In the genomic region with DNA sequence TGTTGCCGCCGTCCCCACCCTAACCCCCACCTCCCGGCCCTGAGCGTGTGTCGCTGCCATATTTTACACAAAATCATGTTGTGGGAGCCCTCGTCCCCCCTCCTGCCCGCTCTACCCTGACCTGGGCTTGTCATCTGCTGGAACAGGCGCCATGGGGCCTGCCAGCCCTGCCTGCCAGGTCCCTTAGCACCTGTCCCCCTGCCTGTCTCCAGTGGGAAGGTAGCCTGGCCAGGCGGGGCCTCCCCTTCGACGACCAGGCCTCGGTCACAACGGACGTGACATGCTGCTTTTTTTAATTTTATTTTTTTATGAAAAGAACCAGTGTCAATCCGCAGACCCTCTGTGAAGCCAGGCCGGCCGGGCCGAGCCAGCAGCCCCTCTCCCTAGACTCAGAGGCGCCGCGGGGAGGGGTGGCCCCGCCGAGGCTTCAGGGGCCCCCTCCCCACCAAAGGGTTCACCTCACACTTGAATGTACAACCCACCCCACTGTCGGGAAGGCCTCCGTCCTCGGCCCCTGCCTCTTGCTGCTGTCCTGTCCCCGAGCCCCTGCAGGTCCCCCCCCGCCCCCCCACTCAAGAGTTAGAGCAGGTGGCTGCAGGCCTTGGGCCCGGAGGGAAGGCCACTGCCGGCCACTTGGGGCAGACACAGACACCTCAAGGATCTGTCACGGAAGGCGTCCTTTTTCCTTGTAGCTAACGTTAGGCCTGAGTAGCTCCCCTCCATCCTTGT, we compare ENCODE assay signal across 21 cellular contexts. TPM values are rescaled to one million over a fixed set of nuclear protein-coding genes. Genes with fewer than 3 reads are reported as not detected.
A peak's percentile ranks its signal among the peaks of the same experiment; 100 is the strongest.
DNase-seq lines count a peak whose midpoint lies in the region; ATAC-seq and TF ChIP-seq lines count a peak whose summit lies in the region.
"Had no signal": no experiment of that assay in that cellular context is flagged by ENCODE, and none has a peak within 500 bp of the region (broad histone marks: within the 10 kb centered on the region; RNA-seq: fewer than 3 reads in every experiment).

No MANE protein-coding gene starts in this region.

- H3K36me3 Mint-ChIP-seq in Calu3 (ENCODE audit: insufficient read depth, unreplicated experiment): peaks cover 51% of the 10 kb centered on the region
- H3K36me3 Mint-ChIP-seq in mesothelial cell of epicardium: peaks cover 17% of the 10 kb centered on the region

- POLR2A ChIA-PET in PC-9 (lab: Charles Lee; ENCODE audit: unreplicated experiment): no interaction called here

- 0 out of 2 replicates have a peak, but pooled peaks cover 8% of the 10 kb centered on the region for H4K20me1 ChIP-seq in PC-9 (ENCODE audit: insufficient read depth)

- H3K4me2 ChIP-seq in PC-9: no peak overlapping the region

- H3K27ac Mint-ChIP-seq in Calu3 (ENCODE audit: unreplicated experiment) (peak overlapping the region; percentile 52), mesothelial cell of epicardium (peak overlapping the region; percentile 50)
- H3K27ac Mint-ChIP-seq: activated CD4-positive, alpha-beta memory T cell treated with anti-CD3 and anti-CD28 coated beads, Interleukin-2, amount 10 ng/mL, durations not matched to agents 7 days and 5 days had no signal

- peaks cover 4% of the 10 kb centered on the region; the same call in 1 of the 2 replicates for H3K36me3 ChIP-seq in PC-9 (ENCODE audit: low read depth)

- intact Hi-C loops in Calu3 (cut with micrococcal nuclease; ENCODE audit: unreplicated experiment): no loop called here
- intact Hi-C loops in PC-9 (cut with micrococcal nuclease; ENCODE audit: unreplicated experiment): no loop called here

- no peaks in the 10 kb centered on the region for H3K27me3 ChIP-seq in PC-9 (ENCODE audit: insufficient read depth, low read depth)
- H3K27me3 ChIP-seq: thyroid gland had no signal

- DNase-seq in Calu3: no peak
- peak in 1 of 2 experiments; percentile 30 for DNase-seq in PC-9
- no peak for DNase-seq in mesothelial cell of epicardium (ENCODE audit: low spot score in 2 of 2, unreplicated experiment in 2 of 2)
- no peak for DNase-seq in coronary artery (ENCODE audit: low spot score)
- DNase-seq in GF-D8 (lab: John Stamatoyannopoulos, UW): no peak
- DNase-seq: activated CD4-positive, alpha-beta memory T cell treated with anti-CD3 and anti-CD28 coated beads, Interleukin-2, amount 10 ng/mL, durations not matched to agents 7 days and 5 days; activated T-cell treated with anti-CD3 and anti-CD28 coated beads, Interleukin-2, amount 50 U/mL, for 48 hours; cerebellar nuclear complex; DMS 273 treated with DMSO at 0.1 percent for 48 hours; hypothalamus; midbrain; NCI-H1694; NCI-H2227 treated with DMSO at 0.1 percent for 48 hours; NK-92 treated with Interleukin-12 subunit alpha and Interleukin-12 subunit beta, amount 100 ng/mL, for 24 hours; SHP77; stimulated activated CD4-positive, alpha-beta T cell treated with anti-CD3 and anti-CD28 coated beads, Interleukin-4, amount 100 ng/mL, for 1 hour; stimulated activated CD8-positive, alpha-beta memory T cell treated with anti-CD3 and anti-CD28 coated beads, Interleukin-4, amount 100 ng/mL, for 48 hours; T-helper 1 cell; thyroid gland had no signal

- no peak overlapping the region for H3K27ac ChIP-seq in PC-9
- no peak overlapping the region for H3K27ac ChIP-seq in coronary artery
- H3K27ac ChIP-seq: thyroid gland, VCaP had no signal

- no peaks in the 10 kb centered on the region for H3K9me3 ChIP-seq in PC-9 (ENCODE audit: insufficient read depth, low read depth)
- H3K9me3 ChIP-seq: thyroid gland had no signal

- peaks cover 2% of the 10 kb centered on the region; the same call in 1 of the 2 replicates for H3K4me1 ChIP-seq in PC-9 (replicated peaks; ENCODE audit: insufficient read depth)

- H3K79me2 ChIP-seq in PC-9 (ENCODE audit: low read depth): peaks cover 8% of the 10 kb centered on the region; the same call in 1 of the 2 replicates

- no peaks in the 10 kb centered on the region for H3K4me1 Mint-ChIP-seq in Calu3 (ENCODE audit: low read depth, unreplicated experiment)
- peaks cover under 1% of the 10 kb centered on the region for H3K4me1 Mint-ChIP-seq in mesothelial cell of epicardium

- CTCF ChIA-PET in Calu3 (lab: Charles Lee) (no interaction called here), PC-9 (lab: Charles Lee) (no interaction called here)

- H2AFZ ChIP-seq in PC-9: no peak overlapping the region

- H3K4me3 Mint-ChIP-seq in Calu3 (ENCODE audit: low read depth, unreplicated experiment): no peak overlapping the region
- no peak overlapping the region for H3K4me3 Mint-ChIP-seq in mesothelial cell of epicardium
- H3K4me3 Mint-ChIP-seq: activated CD4-positive, alpha-beta memory T cell treated with anti-CD3 and anti-CD28 coated beads, Interleukin-2, amount 10 ng/mL, durations not matched to agents 7 days and 5 days had no signal

- BruUV-seq in Calu3 (replicated peaks; lab: Mats Ljungman, UMichigan): TSS peak; percentile 56
- TSS peak; percentile 23 for BruUV-seq in PC-9 (replicated peaks; lab: Mats Ljungman, UMichigan)

- no peaks in the 10 kb centered on the region for H3K9me2 ChIP-seq in PC-9 (ENCODE audit: insufficient read depth)

- TF ChIP-seq CTCF in Calu3 (IDR thresholded peaks at IDR 0.05; ENCODE audit: unreplicated experiment): no peak
- no peak for TF ChIP-seq CTCF in PC-9 (conservative IDR thresholded peaks at IDR 0.05)
- TF ChIP-seq CTCF in mesothelial cell of epicardium (IDR thresholded peaks at IDR 0.05; ENCODE audit: unreplicated experiment): no peak
- no peak for TF ChIP-seq CTCF in coronary artery (IDR thresholded peaks at IDR 0.05)

- H3K4me3 ChIP-seq in PC-9: no peak overlapping the region
- no peak overlapping the region for H3K4me3 ChIP-seq in coronary artery
- H3K4me3 ChIP-seq: thyroid gland had no signal

- H3K27me3 Mint-ChIP-seq in Calu3 (ENCODE audit: unreplicated experiment): no peaks in the 10 kb centered on the region
- no peaks in the 10 kb centered on the region for H3K27me3 Mint-ChIP-seq in mesothelial cell of epicardium (ENCODE audit: low read depth)
- H3K27me3 Mint-ChIP-seq: activated CD4-positive, alpha-beta memory T cell treated with anti-CD3 and anti-CD28 coated beads, Interleukin-2, amount 10 ng/mL, durations not matched to agents 7 days and 5 days had no signal

- H3F3A ChIP-seq in PC-9 (ENCODE audit: insufficient read depth, low read depth): peaks cover 45% of the 10 kb centered on the region

- H3K9me3 Mint-ChIP-seq in Calu3 (ENCODE audit: low read depth, unreplicated experiment): no peaks in the 10 kb centered on the region
- H3K9me3 Mint-ChIP-seq in mesothelial cell of epicardium: no peaks in the 10 kb centered on the region
- H3K9me3 Mint-ChIP-seq: activated CD4-positive, alpha-beta memory T cell treated with anti-CD3 and anti-CD28 coated beads, Interleukin-2, amount 10 ng/mL, durations not matched to agents 7 days and 5 days had no signal

- ATAC-seq in HG02981 (IDR thresholded peaks at IDR 0.05; ENCODE audit: unreplicated experiment): no peak

RNA-seq across cellular contexts. Expression of a gene that starts 6.4 kb away (rescaled TPM):
- total RNA-seq in Calu3 (2022): 37.8 and 46.0 TPM in 2 replicates
- total RNA-seq in PC-9 (2021): 60.2 and 79.8 TPM in 2 replicates
- total RNA-seq in mesothelial cell of epicardium: 62.8 to 66.2 TPM (median 64.4 TPM) in 3 replicates

RNA-seq across cellular contexts. Expression of a gene that starts 6.5 kb away (rescaled TPM):
- total RNA-seq in Calu3 (2022) (15.3 and 17.8 TPM in 2 replicates), PC-9 (2021) (22.4 and 26.2 TPM in 2 replicates), mesothelial cell of epicardium (25.5 to 31.5 TPM (median 26.8 TPM) in 3 replicates)

RNA-seq across cellular contexts. Expression of a gene that starts 38.8 kb away (rescaled TPM):
- total RNA-seq in Calu3 (2022) (104 and 116 TPM in 2 replicates), PC-9 (2021) (128 and 136 TPM in 2 replicates), mesothelial cell of epicardium (251 to 274 TPM (median 259 TPM) in 3 replicates)

RNA-seq across cellular contexts. Expression of a gene that starts 50.7 kb away (rescaled TPM):
- total RNA-seq in Calu3 (2022) (29.1 and 32.8 TPM in 2 replicates), PC-9 (2021) (56.0 and 63.7 TPM in 2 replicates), mesothelial cell of epicardium (71.4 to 78.0 TPM (median 76.4 TPM) in 3 replicates)
